1 cellular context compared by ENCODE assay signal in the genomic region with DNA sequence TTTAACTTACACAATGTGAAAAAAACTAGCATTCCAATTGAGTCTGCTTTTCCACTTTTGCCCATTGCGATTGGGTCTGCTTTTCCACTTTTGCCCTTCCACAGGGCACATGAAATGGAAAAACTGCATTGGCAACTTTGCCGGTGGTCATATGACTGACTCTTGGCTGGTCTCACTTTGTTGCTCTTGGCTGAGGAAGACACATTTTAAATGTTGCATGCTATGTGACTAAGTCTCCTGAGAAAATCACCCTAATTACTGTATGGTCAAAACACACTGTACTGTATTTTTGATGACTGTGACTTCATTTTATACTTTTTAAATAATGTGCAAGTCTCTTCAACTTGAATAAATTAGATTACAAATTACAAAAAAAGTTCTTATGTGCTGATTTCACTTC.
TF ChIP-seq lines count a peak whose summit lies in the region.

No MANE protein-coding gene starts in this region.

TF ChIP-seq in K562, 482 proteins besides CTCF, POLR2A, EP300 and RAD21:
- TF ChIP-seq, protein P1, sequence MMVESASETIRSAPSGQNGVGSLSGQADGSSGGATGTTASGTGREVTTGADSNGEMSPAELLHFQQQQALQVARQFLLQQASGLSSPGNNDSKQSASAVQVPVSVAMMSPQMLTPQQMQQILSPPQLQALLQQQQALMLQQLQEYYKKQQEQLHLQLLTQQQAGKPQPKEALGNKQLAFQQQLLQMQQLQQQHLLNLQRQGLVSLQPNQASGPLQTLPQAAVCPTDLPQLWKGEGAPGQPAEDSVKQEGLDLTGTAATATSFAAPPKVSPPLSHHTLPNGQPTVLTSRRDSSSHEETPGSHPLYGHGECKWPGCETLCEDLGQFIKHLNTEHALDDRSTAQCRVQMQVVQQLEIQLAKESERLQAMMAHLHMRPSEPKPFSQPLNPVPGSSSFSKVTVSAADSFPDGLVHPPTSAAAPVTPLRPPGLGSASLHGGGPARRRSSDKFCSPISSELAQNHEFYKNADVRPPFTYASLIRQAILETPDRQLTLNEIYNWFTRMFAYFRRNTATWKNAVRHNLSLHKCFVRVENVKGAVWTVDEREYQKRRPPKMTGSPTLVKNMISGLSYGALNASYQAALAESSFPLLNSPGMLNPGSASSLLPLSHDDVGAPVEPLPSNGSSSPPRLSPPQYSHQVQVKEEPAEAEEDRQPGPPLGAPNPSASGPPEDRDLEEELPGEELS (CRISPR knock-in tag; IDR thresholded peaks at IDR 0.05; ENCODE audit: borderline replicate concordance) = no peak
- TF ChIP-seq, protein P2, sequence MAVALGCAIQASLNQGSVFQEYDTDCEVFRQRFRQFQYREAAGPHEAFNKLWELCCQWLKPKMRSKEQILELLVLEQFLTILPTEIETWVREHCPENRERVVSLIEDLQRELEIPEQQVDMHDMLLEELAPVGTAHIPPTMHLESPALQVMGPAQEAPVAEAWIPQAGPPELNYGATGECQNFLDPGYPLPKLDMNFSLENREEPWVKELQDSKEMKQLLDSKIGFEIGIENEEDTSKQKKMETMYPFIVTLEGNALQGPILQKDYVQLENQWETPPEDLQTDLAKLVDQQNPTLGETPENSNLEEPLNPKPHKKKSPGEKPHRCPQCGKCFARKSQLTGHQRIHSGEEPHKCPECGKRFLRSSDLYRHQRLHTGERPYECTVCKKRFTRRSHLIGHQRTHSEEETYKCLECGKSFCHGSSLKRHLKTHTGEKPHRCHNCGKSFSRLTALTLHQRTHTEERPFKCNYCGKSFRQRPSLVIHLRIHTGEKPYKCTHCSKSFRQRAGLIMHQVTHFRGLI (CRISPR knock-in tag; IDR thresholded peaks at IDR 0.05) = no peak
- no peak for TF ChIP-seq FOXJ2 (tag; IDR thresholded peaks at IDR 0.05)
TF ChIP-seq in K562: peak in this region for 0.
